8 cellular contexts compared by ENCODE assay signal in the genomic region with DNA sequence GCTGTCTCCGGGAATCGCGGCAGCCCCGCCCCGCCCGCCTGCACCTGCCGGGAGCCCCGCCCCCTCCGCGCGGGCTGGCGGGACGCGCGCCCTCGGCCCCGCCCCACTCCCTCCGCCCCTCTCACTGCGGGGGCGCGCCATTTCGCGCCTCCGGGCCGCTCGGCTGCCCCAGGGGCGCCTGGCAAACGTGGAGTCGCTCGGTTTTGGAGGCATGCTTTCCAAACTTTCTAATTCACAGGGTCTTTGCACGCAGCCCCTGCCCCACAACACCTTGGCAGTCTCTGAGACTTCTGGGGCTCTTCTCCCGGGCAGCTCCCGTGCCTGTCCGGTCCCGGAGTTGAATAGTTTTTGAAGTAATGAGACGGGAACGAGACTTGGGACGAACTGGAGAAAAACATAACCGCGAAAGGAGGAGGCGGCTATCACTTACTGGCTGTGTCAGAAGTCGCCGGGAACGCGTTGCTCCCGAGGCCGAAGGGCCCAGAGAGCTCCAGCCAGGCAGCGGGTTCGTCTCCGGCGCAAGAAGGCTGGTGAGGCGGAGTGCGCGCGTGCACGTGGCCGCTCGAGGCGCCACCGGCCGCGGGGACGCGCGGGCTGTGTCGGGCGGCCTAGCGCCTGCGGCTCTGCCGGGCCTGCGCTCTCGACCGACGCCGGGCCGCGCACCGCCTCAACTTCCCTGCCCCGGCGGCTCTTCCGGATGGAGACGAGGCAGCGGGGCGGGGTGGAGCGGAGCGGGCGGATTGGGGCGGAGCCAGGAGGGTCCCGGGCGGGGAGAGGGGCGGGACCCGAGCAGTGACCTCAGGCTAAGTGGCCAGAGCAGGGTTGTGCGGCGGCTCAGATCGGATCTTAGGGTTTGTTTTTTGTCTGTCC.
A peak's percentile ranks its signal among the peaks of the same experiment; 100 is the strongest.
DNase-seq lines count a peak whose midpoint lies in the region; ATAC-seq, FAIRE-seq and TF ChIP-seq lines count a peak whose summit lies in the region.

A gene (minus strand): TSS at position 699 of the 870 bp plus-strand sequence. CDS start 3,436 bp downstream, outside the sequence.

- FAIRE-seq in D721Med (lab: Jason Lieb, UNC), result no peak

- DNase-seq in D721Med (ENCODE audit: insufficient read length, low spot score), result peak; percentile 63
- DNase-seq in activated CD8-positive, alpha-beta memory T cell treated with anti-CD3 and anti-CD28 coated beads, Interleukin-2, amount 50 U/mL, for 48 hours, result peak; percentile 94
- peak; percentile 86 for DNase-seq in epidermal melanocyte (ENCODE audit: insufficient read length, low spot score)
- peak; percentile 72 for DNase-seq in middle frontal gyrus (ENCODE audit: extremely low spot score, low spot score)
- peak; percentile 86 to 91 for DNase-seq in stimulated activated CD8-positive, alpha-beta memory T cell treated with anti-CD3 and anti-CD28 coated beads, Interleukin-2, amount 100 ng/mL, for 48 hours (ENCODE audit: low read depth in 2 of 2)

- peak within 1 kb of the TSS; percentile 97 for H2AFZ ChIP-seq in OCI-LY3 (ENCODE audit: low read depth, low read length)

- peak within 1 kb of the TSS; percentile 91 for H3K4me3 ChIP-seq in HUES48 (ENCODE audit: low read depth, low read length)
- peak within 1 kb of the TSS; percentile 99 for H3K4me3 ChIP-seq in OCI-LY3 (ENCODE audit: low read length)

- H3K9me3 ChIP-seq in HUES48 (ENCODE audit: control insufficient read depth, insufficient read depth, low read length), result peaks cover 14% of the 10 kb centered on the region; the same call in 1 of the 2 replicates
- H3K9me3 ChIP-seq in OCI-LY3 (ENCODE audit: insufficient read depth, low read length), result no peaks in the 10 kb centered on the region

- peak within 1 kb of the TSS; percentile 96 for H3K9ac ChIP-seq in HUES48 (ENCODE audit: low read depth, low read length)
- peak within 1 kb of the TSS; percentile 98 for H3K9ac ChIP-seq in OCI-LY3 (ENCODE audit: low read length)

- ATAC-seq in GM21423 (IDR thresholded peaks at IDR 0.05; ENCODE audit: unreplicated experiment), result peak; percentile 94

- no peaks in the 10 kb centered on the region for H3K79me2 ChIP-seq in OCI-LY3 (ENCODE audit: low read length)

- H3K27ac ChIP-seq in HUES48 (ENCODE audit: low read depth, low read length) (peak within 1 kb of the TSS; percentile 97), OCI-LY3 (ENCODE audit: low read length) (peak within 1 kb of the TSS; percentile 81)

- H3K4me1 ChIP-seq in HUES48 (ENCODE audit: control insufficient read depth, insufficient read depth, low read length) (no peaks in the 10 kb centered on the region), OCI-LY3 (ENCODE audit: low read length) (peaks cover 13% of the 10 kb centered on the region)

- H3K4me2 ChIP-seq in OCI-LY3 (ENCODE audit: low read length), result peak within 1 kb of the TSS; percentile 98

- no peaks in the 10 kb centered on the region for H3K27me3 ChIP-seq in HUES48 (ENCODE audit: control insufficient read depth, insufficient read depth, low read length)
- H3K27me3 ChIP-seq in OCI-LY3 (ENCODE audit: low read depth, low read length), result no peaks in the 10 kb centered on the region

- no peak for TF ChIP-seq CTCF in D721Med (IDR thresholded peaks at IDR 0.05; ENCODE audit: insufficient read depth, missing control alignments)
- no peak for TF ChIP-seq CTCF in OCI-LY3 (IDR thresholded peaks at IDR 0.05; ENCODE audit: low read depth, low read length)

- H4K20me1 ChIP-seq in OCI-LY3 (ENCODE audit: insufficient read depth, low read length), result no peaks in the 10 kb centered on the region

- H3K36me3 ChIP-seq in HUES48 (ENCODE audit: control insufficient read depth, insufficient read depth, low read length) (peaks cover 24% of the 10 kb centered on the region), OCI-LY3 (replicated peaks; ENCODE audit: low read depth, low read length) (no peaks in the 10 kb centered on the region)

Comparison
In these comparisons a context has a peak if more than half of its experiments do, and no peak if none do; other contexts are left out.
1. Peak in every context shown above with its lines: DNase-seq, ATAC-seq, H3K4me3 ChIP-seq and H3K27ac ChIP-seq.